In genomic region chr17:76405967-76406647, GRCh38 we compare ENCODE assay signal across 11 cellular contexts. TPM values are rescaled to one million over a fixed set of nuclear protein-coding genes. Genes with fewer than 3 reads are reported as not detected.
DNase-seq lines count a peak whose midpoint lies in the region; ATAC-seq, FAIRE-seq and TF ChIP-seq lines count a peak whose summit lies in the region.
"Had no signal": no experiment of that assay in that cellular context is flagged by ENCODE, and none has a peak within 500 bp of the region (broad histone marks: within the 10 kb centered on the region; RNA-seq: fewer than 3 reads in every experiment).

No MANE protein-coding gene starts in this region.

- peak in 1 of 3 experiments; percentile 16; a peak in 2 of 6 replicates for TF ChIP-seq CTCF in K562 (IDR thresholded peaks at IDR 0.05 in 2 of 3, conservative IDR thresholded peaks at IDR 0.05 in 1 of 3; ENCODE audit: insufficient read depth in 2 of 3, low read depth in 1 of 3, low read length in 3 of 3)
- no peak for TF ChIP-seq CTCF in parathyroid adenoma (IDR thresholded peaks at IDR 0.05)

- H2AFZ ChIP-seq in K562 (ENCODE audit: low read depth, low read length) (no peak overlapping the region), parathyroid adenoma (no peak overlapping the region)

- H3K4me1 ChIP-seq in K562 (replicated peaks in 1 of 2; ENCODE audit: control insufficient read depth in 2 of 2, insufficient read depth in 2 of 2, low read length in 2 of 2) (peaks cover 16 to 30% of the 10 kb centered on the region in 2 experiments), parathyroid adenoma (peaks cover 7% of the 10 kb centered on the region)

- peaks cover 18% of the 10 kb centered on the region for H3K9me1 ChIP-seq in K562 (ENCODE audit: control insufficient read depth, insufficient read depth, low read length)

- TF ChIP-seq RAD21 in K562 (CRISPR knock-in tag; conservative IDR thresholded peaks at IDR 0.05 in 1 of 2, IDR thresholded peaks at IDR 0.05 in 1 of 2), result peak; percentile 21 to 29; a peak in 2 of 4 replicates

- H3K4me3 ChIP-seq in K562, result no peak overlapping the region
- no peak overlapping the region for H3K4me3 ChIP-seq in parathyroid adenoma (ENCODE audit: low read depth, low read length)

- TF ChIP-seq EP300 in K562 (IDR thresholded peaks at IDR 0.05; ENCODE audit: low read length), result peak; percentile 98

- no peaks in the 10 kb centered on the region for H3K9me3 ChIP-seq in K562 (replicated peaks; ENCODE audit: control insufficient read depth, insufficient read depth, low read depth, low read length)
- no peaks in the 10 kb centered on the region for H3K9me3 ChIP-seq in parathyroid adenoma (ENCODE audit: control insufficient read depth, low read length)

- no peak overlapping the region; a peak in 1 of 4 replicates for H3K9ac ChIP-seq in K562 (ENCODE audit: insufficient read depth in 1 of 2, low read depth in 2 of 2, low read length in 2 of 2)
- H3K9ac ChIP-seq in parathyroid adenoma, result no peak overlapping the region

- in situ Hi-C loops in KBM-7 (cut with MboI; ENCODE audit: low pct_unique_long_range_greater_than_20kb, low sequenced_read_pairs), result no loop called here
- in situ Hi-C loops in K562 (cut with MboI), result loop anchor here (5.0 kb wide), 1 partner anchor 101 kb away; no protein-coding TSS in a partner anchor

- CTCF ChIA-PET in K562 (lab: Yijun Ruan, JAX; ENCODE audit: low intra/inter-chr PET ratio), result no interaction called here

- no peak for TF ChIP-seq POLR2A in K562 (conservative IDR thresholded peaks at IDR 0.05)

- DNase-seq in KBM-7, result peak; percentile 32
- peak; percentile 76 for DNase-seq in NCI-H2227 (lab: John Stamatoyannopoulos, UW; ENCODE audit: unreplicated experiment)
- peak; percentile 89 to 98 (median 93) for DNase-seq in K562 (ENCODE audit: extremely low read depth in 1 of 4, low spot score in 3 of 4)
- no peak for DNase-seq in SW 1271 (lab: John Stamatoyannopoulos, UW)
- DNase-seq in stimulated activated CD4-positive, alpha-beta T cell treated with anti-CD3 and anti-CD28 coated beads, Interleukin-4, amount 100 ng/mL, for 4 hours, result no peak
- DNase-seq: amniotic stem cell had no signal

- no peak overlapping the region for H3K27ac ChIP-seq in K562 (ENCODE audit: extremely low read depth, low read depth, low read length)
- peak overlapping the region; percentile 26 for H3K27ac ChIP-seq in parathyroid adenoma

- H3K36me3 ChIP-seq in K562 (ENCODE audit: control insufficient read depth, insufficient read depth, low read length) (peaks cover 47% of the 10 kb centered on the region; the same call in 2 of the 3 replicates), parathyroid adenoma (ENCODE audit: control insufficient read depth, insufficient read depth, low read length) (no peaks in the 10 kb centered on the region)

- ATAC-seq in K562 (peak; percentile 94), HG03439 (IDR thresholded peaks at IDR 0.05; ENCODE audit: unreplicated experiment) (no peak), GM18517 (IDR thresholded peaks at IDR 0.05; ENCODE audit: unreplicated experiment) (no peak)
- ATAC-seq: naive thymus-derived CD8-positive, alpha-beta T cell had no signal

- WGBS in K562 (ENCODE audit: insufficient coverage, low coverage, missing lambda C conversion rate), result 1% methylated on average over 16 of the region's 16 CpGs

- H3K27me3 ChIP-seq in K562 (ENCODE audit: control insufficient read depth in 2 of 2, insufficient read depth in 2 of 2, low read length in 2 of 2) (no peaks in the 10 kb centered on the region), parathyroid adenoma (ENCODE audit: control insufficient read depth, insufficient read depth, low read length) (no peaks in the 10 kb centered on the region)

- intact Hi-C loops in K562 (cut with micrococcal nuclease), result loop anchor here (2.0 kb wide), 1 partner anchor 47 kb away; the partner anchor contains the start of gene UBE2O

- peak overlapping the region; percentile 55; the same call in 1 of the 2 replicates for H3K4me2 ChIP-seq in K562 (ENCODE audit: insufficient read depth, low read length)
- peak overlapping the region; percentile 46 for H3K4me2 ChIP-seq in parathyroid adenoma (ENCODE audit: low read length)

- peak; percentile 97 for FAIRE-seq in K562 (lab: Jason Lieb, UNC)
- FAIRE-seq: H1 had no signal

- H4K20me1 ChIP-seq in K562 (replicated peaks; ENCODE audit: control insufficient read depth, insufficient read depth, low read length), result peaks cover 49% of the 10 kb centered on the region

- BruUV-seq in K562 (replicated peaks; lab: Mats Ljungman, UMichigan), result no TSS peak

- H3K79me2 ChIP-seq in K562 (ENCODE audit: control insufficient read depth, insufficient read depth, low read length), result peaks cover 16% of the 10 kb centered on the region
- H3K79me2 ChIP-seq in parathyroid adenoma, result peaks cover 15% of the 10 kb centered on the region

- POLR2A ChIA-PET in K562 (lab: Yijun Ruan, JAX), result interaction anchor here (0.6 to 2.7 kb wide), 13 partner anchors 9 to 372 kb away, joined by 3 to 22 read pairs (median 4); partner anchors contain the start of genes PRPSAP1, SPHK1 and UBE2O

TF ChIP-seq in K562, 482 proteins besides CTCF, POLR2A, EP300 and RAD21 (continues in another document):
- TF ChIP-seq ETV6 (IDR thresholded peaks at IDR 0.05; ENCODE audit: borderline replicate concordance in 1 of 2, low read depth in 2 of 2, low read length in 1 of 2), result peak in 1 of 2 experiments; percentile 73; a peak in 1 of 4 replicates
- no peak for TF ChIP-seq ETV6 (CRISPR knock-in tag; IDR thresholded peaks at IDR 0.05; ENCODE audit: borderline replicate concordance)
- no peak for TF ChIP-seq ZNF586 (CRISPR knock-in tag; conservative IDR thresholded peaks at IDR 0.05)
- TF ChIP-seq FOS (IDR thresholded peaks at IDR 0.05; ENCODE audit: extremely low read depth, insufficient read length), result no peak
- TF ChIP-seq CREBBP (IDR thresholded peaks at IDR 0.05; ENCODE audit: low read depth, low read length), result no peak
- no peak; the same call in 1 of the 2 replicates for TF ChIP-seq ILF3 (IDR thresholded peaks at IDR 0.05; ENCODE audit: borderline replicate concordance)
- peak; percentile 87 for TF ChIP-seq PHF21A (IDR thresholded peaks at IDR 0.05; ENCODE audit: borderline replicate concordance, low read depth)

RNA-seq across cellular contexts. Expression of gene SPHK1, which starts 21.7 kb away (rescaled TPM):
- 17.0 and 55.7 TPM in 2 replicates for total RNA-seq in K562 (2011; cell fraction: chromatin; rRNA removed; ENCODE audit: low replicate concordance)
- total RNA-seq in K562 (2011; cell fraction: nucleolus; rRNA removed), result 66.3 and 72.5 TPM in 2 replicates
- total RNA-seq in K562 (2011; cell fraction: nucleoplasm; rRNA removed), result 31.6 and 33.4 TPM in 2 replicates
- total RNA-seq in K562 (2014; rRNA removed) (60.3 and 69.6 TPM in 2 replicates), K562 (2014; rRNA removed; fragmentation: Illumina TruSeq; extraction: Trizol) (5.6 and 8.0 TPM in 2 replicates), K562 (2015; rRNA removed; fragmentation: Illumina TruSeq; extraction: Trizol) (14.1 and 14.9 TPM in 2 replicates), K562 (2021) (56.2 and 58.2 TPM in 2 replicates)
- polyA plus RNA-seq in K562 (2011; rRNA removed) (20.2 and 21.6 TPM in 2 replicates), K562 (2014; fragmentation: Illumina TruSeq; extraction: Trizol) (14.5 and 25.0 TPM in 2 replicates), K562 (2014; fragmentation: Nextera tagmentation; extraction: Ambion mirVana) (1 to 10 TPM in 1 of 2 experiments, under 1 TPM in 1; 0.21 to 1.9 TPM), K562 (2014; rRNA removed) (45.3 and 51.4 TPM in 2 replicates)
- polyA plus RNA-seq in K562 (2011; cell fraction: cytosol; rRNA removed), result 25.9 and 63.1 TPM in 2 replicates
- polyA plus RNA-seq in K562 (2011; cell fraction: nucleus; rRNA removed), result 93.7 and 187 TPM in 2 replicates
- polyA plus RNA-seq in K562 (2012), result 26.8 and 28.6 TPM in 2 replicates
- 3.0 and 8.2 TPM in 2 replicates for polyA minus RNA-seq in K562 (2011; rRNA and poly(A)+ RNA removed)
- 11.8 and 12.5 TPM in 2 replicates for polyA minus RNA-seq in K562 (2011; cell fraction: cytosol; rRNA and poly(A)+ RNA removed)
- 19.1 and 19.3 TPM in 2 replicates for polyA minus RNA-seq in K562 (2011; cell fraction: nucleus; rRNA and poly(A)+ RNA removed)

RNA-seq across cellular contexts. Expression of gene UBE2O, which starts 46.8 kb away (rescaled TPM):
- 48.0 and 101 TPM in 2 replicates for total RNA-seq in K562 (2011; cell fraction: chromatin; rRNA removed; ENCODE audit: low replicate concordance)
- total RNA-seq in K562 (2011; cell fraction: nucleolus; rRNA removed), result 46.3 and 49.0 TPM in 2 replicates
- total RNA-seq in K562 (2011; cell fraction: nucleoplasm; rRNA removed), result 34.9 and 41.1 TPM in 2 replicates
- total RNA-seq in K562 (2014; rRNA removed), result 20.5 and 21.6 TPM in 2 replicates
- 8.8 and 10.0 TPM in 2 replicates for total RNA-seq in K562 (2014; rRNA removed; fragmentation: Illumina TruSeq; extraction: Trizol)
- 13.3 and 15.6 TPM in 2 replicates for total RNA-seq in K562 (2015; rRNA removed; fragmentation: Illumina TruSeq; extraction: Trizol)
- total RNA-seq in K562 (2021), result 36.8 and 39.7 TPM in 2 replicates
- 12.6 and 20.8 TPM in 2 replicates for polyA plus RNA-seq in K562 (2011; rRNA removed)
- polyA plus RNA-seq in K562 (2011; cell fraction: cytosol; rRNA removed), result 9.9 and 13.8 TPM in 2 replicates
- polyA plus RNA-seq in K562 (2011; cell fraction: nucleus; rRNA removed), result 60.0 and 60.8 TPM in 2 replicates
- polyA plus RNA-seq in K562 (2012), result 24.4 and 24.9 TPM in 2 replicates
- polyA plus RNA-seq in K562 (2014; fragmentation: Illumina TruSeq; extraction: Trizol), result 24.5 and 25.4 TPM in 2 replicates
- 1 to 10 TPM; 1.6 to 1.7 TPM for polyA plus RNA-seq in K562 (2014; fragmentation: Nextera tagmentation; extraction: Ambion mirVana)
- 15.6 and 22.1 TPM in 2 replicates for polyA plus RNA-seq in K562 (2014; rRNA removed)
- polyA minus RNA-seq in K562 (2011; rRNA and poly(A)+ RNA removed), result 56.4 and 69.3 TPM in 2 replicates
- polyA minus RNA-seq in K562 (2011; cell fraction: cytosol; rRNA and poly(A)+ RNA removed), result 26.6 and 31.1 TPM in 2 replicates
- polyA minus RNA-seq in K562 (2011; cell fraction: nucleus; rRNA and poly(A)+ RNA removed), result 11.0 and 22.8 TPM in 2 replicates

RNA-seq across cellular contexts. Expression of gene PRPSAP1, which starts 52.4 kb away (rescaled TPM):
- 154 and 205 TPM in 2 replicates for total RNA-seq in K562 (2011; cell fraction: chromatin; rRNA removed; ENCODE audit: low replicate concordance)
- total RNA-seq in K562 (2011; cell fraction: nucleolus; rRNA removed), result 107 and 112 TPM in 2 replicates
- 122 and 124 TPM in 2 replicates for total RNA-seq in K562 (2011; cell fraction: nucleoplasm; rRNA removed)
- total RNA-seq in K562 (2014; rRNA removed) (18.6 and 21.9 TPM in 2 replicates), K562 (2014; rRNA removed; fragmentation: Illumina TruSeq; extraction: Trizol) (39.3 and 39.4 TPM in 2 replicates), K562 (2015; rRNA removed; fragmentation: Illumina TruSeq; extraction: Trizol) (38.0 and 40.8 TPM in 2 replicates), K562 (2021) (65.8 and 70.8 TPM in 2 replicates)
- polyA plus RNA-seq in K562 (2011; rRNA removed) (77.1 and 89.9 TPM in 2 replicates), K562 (2014; fragmentation: Illumina TruSeq; extraction: Trizol) (70.0 and 73.4 TPM in 2 replicates), K562 (2014; fragmentation: Nextera tagmentation; extraction: Ambion mirVana) (10 to 100 TPM; 21.9 to 31.9 TPM), K562 (2014; rRNA removed) (61.2 and 72.8 TPM in 2 replicates)
- 42.1 and 76.8 TPM in 2 replicates for polyA plus RNA-seq in K562 (2011; cell fraction: cytosol; rRNA removed)
- polyA plus RNA-seq in K562 (2011; cell fraction: nucleus; rRNA removed), result 228 and 401 TPM in 2 replicates
- 50.3 and 72.3 TPM in 2 replicates for polyA plus RNA-seq in K562 (2012)
- polyA minus RNA-seq in K562 (2011; rRNA and poly(A)+ RNA removed), result 63.9 and 65.4 TPM in 2 replicates
- polyA minus RNA-seq in K562 (2011; cell fraction: cytosol; rRNA and poly(A)+ RNA removed), result 26.3 and 27.2 TPM in 2 replicates
- 30.6 and 71.0 TPM in 2 replicates for polyA minus RNA-seq in K562 (2011; cell fraction: nucleus; rRNA and poly(A)+ RNA removed)

Comparison
In these comparisons a context has a peak if more than half of its experiments do, and no peak if none do; other contexts are left out.
1. DNase-seq: peak in KBM-7 (single experiment), NCI-H2227 (single experiment) and K562 (4 of 4); none in SW 1271 (0 of 2) and stimulated activated CD4-positive, alpha-beta T cell treated with anti-CD3 and anti-CD28 coated beads, Interleukin-4, amount 100 ng/mL, for 4 hours (0 of 2).